9 cellular contexts compared by ENCODE assay signal in genomic region chr7:44491229-44491628, GRCh38. TPM values are rescaled to one million over a fixed set of nuclear protein-coding genes. Genes with fewer than 3 reads are reported as not detected.
DNase-seq lines count a peak whose midpoint lies in the region; ATAC-seq and TF ChIP-seq lines count a peak whose summit lies in the region.
"Had no signal": no experiment of that assay in that cellular context is flagged by ENCODE, and none has a peak within 500 bp of the region (broad histone marks: within the 10 kb centered on the region; RNA-seq: fewer than 3 reads in every experiment).

No MANE protein-coding gene starts in this region.

- no peak for ATAC-seq in esophagus mucosa

- no peak for TF ChIP-seq CTCF in ascending aorta (IDR thresholded peaks at IDR 0.05)
- TF ChIP-seq CTCF in lower leg skin (IDR thresholded peaks at IDR 0.05), result no peak
- no peak for TF ChIP-seq CTCF in type B pancreatic cell (conservative IDR thresholded peaks at IDR 0.05)

- intact Hi-C loops in ascending aorta (cut with DNase I), result loop anchor here (2.0 to 10.0 kb wide), 4 partner anchors 82 to 366 kb away; partner anchors contain the start of genes DDX56 and POLD2
- intact Hi-C loops in lower leg skin (cut with DNase I; ENCODE audit: low total_unique reads), result loop anchor here (10.0 kb wide), 1 partner anchor 74 kb away; no protein-coding TSS in a partner anchor

- peaks cover 24% of the 10 kb centered on the region for H3K36me3 Mint-ChIP-seq in activated naive CD4-positive, alpha-beta T cell treated with anti-CD3 and anti-CD28 coated beads, Interleukin-2, amount 10 ng/mL, durations not matched to agents 7 days and 5 days
- peaks cover 11% of the 10 kb centered on the region for H3K36me3 Mint-ChIP-seq in type B pancreatic cell

- TF ChIP-seq POLR2A in lower leg skin (IDR thresholded peaks at IDR 0.05), result no peak

- peak overlapping the region; percentile 97 for H3K27ac ChIP-seq in ascending aorta

- WGBS in lower leg skin, 2 donors, result 7 to 8% methylated on average over 3 of the region's 3 CpGs

- H3K9me3 ChIP-seq in ascending aorta, result no peaks in the 10 kb centered on the region

- H3K4me3 ChIP-seq in ascending aorta, result peak overlapping the region; percentile 89 to 95
- peak overlapping the region; percentile 96 for H3K4me3 ChIP-seq in lower leg skin (ENCODE audit: low read depth, poor library complexity, severe bottlenecking)

- H3K9me3 Mint-ChIP-seq in activated naive CD4-positive, alpha-beta T cell treated with anti-CD3 and anti-CD28 coated beads, Interleukin-2, amount 10 ng/mL, durations not matched to agents 7 days and 5 days, result no peaks in the 10 kb centered on the region
- no peaks in the 10 kb centered on the region for H3K9me3 Mint-ChIP-seq in type B pancreatic cell

- H3K27me3 Mint-ChIP-seq in activated naive CD4-positive, alpha-beta T cell treated with anti-CD3 and anti-CD28 coated beads, Interleukin-2, amount 10 ng/mL, durations not matched to agents 7 days and 5 days, result no peaks in the 10 kb centered on the region
- H3K27me3 Mint-ChIP-seq in type B pancreatic cell, result peaks cover 9% of the 10 kb centered on the region

- peaks cover 4 to 20% of the 10 kb centered on the region in 2 donors for H3K4me1 ChIP-seq in ascending aorta

- peak overlapping the region; percentile 88 for H3K27ac Mint-ChIP-seq in activated naive CD4-positive, alpha-beta T cell treated with anti-CD3 and anti-CD28 coated beads, Interleukin-2, amount 10 ng/mL, durations not matched to agents 7 days and 5 days
- peak overlapping the region; percentile 92 for H3K27ac Mint-ChIP-seq in type B pancreatic cell

- peaks cover 36% of the 10 kb centered on the region for H3K4me1 Mint-ChIP-seq in activated naive CD4-positive, alpha-beta T cell treated with anti-CD3 and anti-CD28 coated beads, Interleukin-2, amount 10 ng/mL, durations not matched to agents 7 days and 5 days
- peaks cover 33% of the 10 kb centered on the region for H3K4me1 Mint-ChIP-seq in type B pancreatic cell (ENCODE audit: unreplicated experiment)

- H3K4me3 Mint-ChIP-seq in activated naive CD4-positive, alpha-beta T cell treated with anti-CD3 and anti-CD28 coated beads, Interleukin-2, amount 10 ng/mL, durations not matched to agents 7 days and 5 days, result peak overlapping the region; percentile 72
- peak overlapping the region; percentile 93 for H3K4me3 Mint-ChIP-seq in type B pancreatic cell

- DNase-seq in activated naive CD4-positive, alpha-beta T cell treated with anti-CD3 and anti-CD28 coated beads, Interleukin-2, amount 10 ng/mL, durations not matched to agents 7 days and 5 days, result no peak
- DNase-seq in activated naive CD4-positive, alpha-beta T cell treated with Interleukin-2 at 50 U/mL for 16 hours, result no peak
- DNase-seq in ascending aorta (ENCODE audit: low spot score in 2 of 2), result no peak
- no peak for DNase-seq in lower leg skin (ENCODE audit: low spot score in 2 of 2)
- DNase-seq in type B pancreatic cell (ENCODE audit: extremely low spot score, unreplicated experiment), result no peak
- no peak for DNase-seq in SKM-1 treated with dmso at 0.1 percent for 144 hours (lab: John Stamatoyannopoulos, UW; ENCODE audit: unreplicated experiment)
- no peak for DNase-seq in NCI-H524 (lab: John Stamatoyannopoulos, UW)

- no peaks in the 10 kb centered on the region for H3K36me3 ChIP-seq in ascending aorta

- H3K27me3 ChIP-seq in ascending aorta, result no peaks in the 10 kb centered on the region

- CTCF ChIA-PET in activated naive CD4-positive, alpha-beta T cell treated with anti-CD3 and anti-CD28 coated beads, Interleukin-2, amount 10 ng/mL, durations not matched to agents 7 days and 5 days (lab: Charles Lee), result interaction anchor here (0.8 to 0.9 kb wide), 2 partner anchors 16 to 249 kb away, joined by 3 read pairs; no protein-coding TSS in a partner anchor

RNA-seq across cellular contexts. Expression of gene NUDCD3, which starts 0.8 kb away (rescaled TPM):
- 39.3 TPM for total RNA-seq in ascending aorta
- total RNA-seq in lower leg skin, result 10 to 100 TPM; 53.3 to 87.9 (median 73.2) TPM
- 82.1 and 88.5 TPM in 2 replicates for total RNA-seq in type B pancreatic cell (ENCODE audit: low replicate concordance)
- 68.9 TPM for total RNA-seq in esophagus mucosa

RNA-seq across cellular contexts. Expression of gene NPC1L1, which starts 49.9 kb away (rescaled TPM):
- total RNA-seq in ascending aorta (not detected), lower leg skin (under 1 TPM in 3 of 4 donors, not detected in 1; 0.08 to 0.13 (median 0.10) TPM), type B pancreatic cell (ENCODE audit: low replicate concordance) (8.8 and 11.0 TPM in 2 replicates), esophagus mucosa (not detected)
- total RNA-seq: M059J had no signal
